Comparison of ENCODE assay signal across 8 cellular contexts in genomic region chr9:112380102-112380581, GRCh38. TPM values are rescaled to one million over a fixed set of nuclear protein-coding genes. Genes with fewer than 3 reads are reported as not detected.
DNase-seq lines count a peak whose midpoint lies in the region; ATAC-seq, FAIRE-seq and TF ChIP-seq lines count a peak whose summit lies in the region.

Gene HSDL2 (plus strand): TSS chr9:112380108. CDS start chr9:112380164, 56 bp downstream.

- peak; percentile 25 for DNase-seq in A673 (ENCODE audit: low spot score)
- no peak for DNase-seq in SK-N-SH
- no peak for DNase-seq in H1 (ENCODE audit: low read depth in 1 of 2, low spot score in 2 of 2)
- no peak for DNase-seq in mesothelial cell of epicardium (ENCODE audit: low spot score in 2 of 2, unreplicated experiment in 2 of 2)
- DNase-seq in testis = peak; percentile 68
- no peak for DNase-seq in EL

- no peak within 1 kb of the TSS for H3K23ac ChIP-seq in H1 (ENCODE audit: insufficient read length)

- TF ChIP-seq RAD21 in SK-N-SH (IDR thresholded peaks at IDR 0.05; ENCODE audit: low read length) = no peak
- no peak for TF ChIP-seq RAD21 in H1 (IDR thresholded peaks at IDR 0.05 in 1 of 2, conservative IDR thresholded peaks at IDR 0.05 in 1 of 2; ENCODE audit: low read depth in 2 of 2, low read length in 2 of 2)

- H3K4me2 ChIP-seq in SK-N-SH (peak within 1 kb of the TSS; percentile 95), H1 (ENCODE audit: insufficient read depth in 1 of 2, low read depth in 2 of 2, low read length in 2 of 2) (peak within 1 kb of the TSS; percentile 81)

- no peak for TF ChIP-seq POLR2A in H1 (IDR thresholded peaks at IDR 0.05; ENCODE audit: control extremely low read depth in 1 of 2, low read depth in 2 of 2, low read length in 2 of 2)
- no peak for TF ChIP-seq POLR2A in testis (IDR thresholded peaks at IDR 0.05)

- H3K9me3 ChIP-seq in A673 (ENCODE audit: low read depth, low read length, poor library complexity, severe bottlenecking) (no peaks in the 10 kb centered on the region), SK-N-SH (no peaks in the 10 kb centered on the region), H1 (ENCODE audit: insufficient read depth in 2 of 2, low read depth in 1 of 2, low read length in 1 of 2) (no peaks in the 10 kb centered on the region), testis (no peaks in the 10 kb centered on the region)

- TSS peak; percentile 65 for BruUV-seq in A673 (replicated peaks; lab: Mats Ljungman, UMichigan)

- peak within 1 kb of the TSS; percentile 96 for H3K27ac ChIP-seq in A673 (ENCODE audit: low read depth, low read length, poor library complexity, severe bottlenecking)
- H3K27ac ChIP-seq in SK-N-SH (ENCODE audit: low read depth in 2 of 2, low read length in 1 of 2) = peak within 1 kb of the TSS; percentile 98
- peak within 1 kb of the TSS; percentile 86 for H3K27ac ChIP-seq in H1 (ENCODE audit: low read depth, low read length)
- H3K27ac ChIP-seq in testis = peak within 1 kb of the TSS; percentile 97 to 99

- H4K20me1 ChIP-seq in SK-N-SH (ENCODE audit: insufficient read depth) (no peaks in the 10 kb centered on the region), H1 (replicated peaks in 1 of 2; ENCODE audit: control insufficient read depth in 1 of 2, insufficient read depth in 2 of 2, low read length in 2 of 2) (no peaks in the 10 kb centered on the region)

- peak within 1 kb of the TSS; percentile 94; the same call in 1 of the 2 replicates for H4K8ac ChIP-seq in H1 (ENCODE audit: extremely low read depth, insufficient read depth, low read length)

- H3K79me2 ChIP-seq in SK-N-SH (ENCODE audit: insufficient read depth) (peaks cover 61% of the 10 kb centered on the region), H1 (ENCODE audit: control insufficient read depth in 1 of 2, insufficient read depth in 2 of 2, low read length in 2 of 2) (peaks cover 0 to 13% of the 10 kb centered on the region in 2 experiments; a peak in 2 of 4 replicates)

- H3F3A ChIP-seq in SK-N-SH (replicated peaks; ENCODE audit: insufficient read depth) = peaks cover 8% of the 10 kb centered on the region

- peaks cover 13% of the 10 kb centered on the region for H3K36me3 Mint-ChIP-seq in mesothelial cell of epicardium

- H4K91ac ChIP-seq in H1 (replicated peaks; ENCODE audit: insufficient read length, low read length) = no peak within 1 kb of the TSS

- peak within 1 kb of the TSS; percentile 62; the same call in 1 of the 2 replicates for H2BK15ac ChIP-seq in H1 (ENCODE audit: low read length)

- 0 out of 2 replicates have a peak within 1 kb of the TSS, but pooled peaks have one; percentile 76 for H2BK12ac ChIP-seq in H1 (ENCODE audit: low read depth, low read length)

- no peak within 1 kb of the TSS for H2BK20ac ChIP-seq in H1 (ENCODE audit: low read length)

- peak within 1 kb of the TSS; percentile 91 for H3K56ac ChIP-seq in H1 (replicated peaks; ENCODE audit: insufficient read length, low read depth, low read length)

- CTCF ChIA-PET in A673 (lab: Charles Lee) (interaction anchor here (0.6 to 1.3 kb wide), 3 partner anchors 19 to 338 kb away, joined by 3 to 6 read pairs (median 4); partner anchors contain the start of gene INIP), SK-N-SH (lab: Yijun Ruan, JAX) (interaction anchor here (1.2 to 1.8 kb wide), 4 partner anchors 13 to 439 kb away, joined by 3 to 8 read pairs (median 5); partner anchors contain the start of gene PTBP3), H1 (lab: Charles Lee; ENCODE audit: partially characterized antibody) (interaction anchor here (0.9 to 3.0 kb wide), 6 partner anchors 11 to 286 kb away, joined by 3 to 22 read pairs (median 4); partner anchors contain the start of gene KIAA1958)

- peaks cover 8% of the 10 kb centered on the region for H3K9me3 Mint-ChIP-seq in mesothelial cell of epicardium

- peak within 1 kb of the TSS; percentile 86 for H3K18ac ChIP-seq in H1 (ENCODE audit: extremely low read depth, low read length)

- H3K4me3 ChIP-seq in A673 (ENCODE audit: low read depth, low read length, poor library complexity, severe bottlenecking) = peak within 1 kb of the TSS; percentile 88
- H3K4me3 ChIP-seq in SK-N-SH (ENCODE audit: low read depth in 2 of 2, low read length in 1 of 2) = peak within 1 kb of the TSS; percentile 73 to 94
- peak within 1 kb of the TSS; percentile 88 to 93 (median 90) for H3K4me3 ChIP-seq in H1 (ENCODE audit: extremely low read depth in 1 of 4, insufficient read depth in 2 of 4, low read depth in 3 of 4, low read length in 4 of 4)
- peak within 1 kb of the TSS; percentile 83 to 96 for H3K4me3 ChIP-seq in testis

- no peaks in the 10 kb centered on the region; the same call in 1 of the 2 replicates for H3K79me1 ChIP-seq in H1 (ENCODE audit: low read depth, low read length)

- H3K4me1 ChIP-seq in A673 (ENCODE audit: insufficient read depth, low read length, poor library complexity, severe bottlenecking) (peaks cover 5% of the 10 kb centered on the region), SK-N-SH (ENCODE audit: control insufficient read depth in 1 of 2, insufficient read depth in 2 of 2, low read depth in 1 of 2, low read length in 1 of 2) (peaks cover 3 to 12% of the 10 kb centered on the region in 2 experiments; a peak in 3 of 4 replicates), H1 (replicated peaks in 1 of 4; ENCODE audit: control insufficient read depth in 3 of 4, insufficient read depth in 4 of 4, low read length in 3 of 4) (no peaks in the 10 kb centered on the region; a peak in 3 of 7 replicates), testis (peaks cover 18% of the 10 kb centered on the region)

- peak within 1 kb of the TSS; percentile 88 for H3K4ac ChIP-seq in H1 (replicated peaks; ENCODE audit: insufficient read length, low read depth, low read length)

- peak within 1 kb of the TSS; percentile 90 for H2BK5ac ChIP-seq in H1 (ENCODE audit: low read depth, low read length)

- H3K23me2 ChIP-seq in H1 (ENCODE audit: low read depth, low read length) = peaks cover 5% of the 10 kb centered on the region

- H4K5ac ChIP-seq in H1 (ENCODE audit: insufficient read length, low read depth, low read length) = peak within 1 kb of the TSS; percentile 98

- no peaks in the 10 kb centered on the region for H3K36me3 ChIP-seq in A673 (ENCODE audit: insufficient read depth, low read length, poor library complexity, severe bottlenecking)
- peaks cover 0 to 7% of the 10 kb centered on the region in 2 experiments for H3K36me3 ChIP-seq in SK-N-SH (replicated peaks in 1 of 2; ENCODE audit: control insufficient read depth in 1 of 2, insufficient read depth in 2 of 2, low read length in 1 of 2)
- H3K36me3 ChIP-seq in H1 (ENCODE audit: control insufficient read depth in 2 of 4, insufficient read depth in 4 of 4, low read length in 3 of 4) = no peaks in the 10 kb centered on the region
- H3K36me3 ChIP-seq in testis (ENCODE audit: low read depth, missing control alignments) = no peaks in the 10 kb centered on the region

- H3K9ac ChIP-seq in SK-N-SH (peak within 1 kb of the TSS; percentile 93), H1 (replicated peaks in 1 of 4; ENCODE audit: extremely low read depth in 1 of 4, low read depth in 3 of 4, low read length in 3 of 4) (peak within 1 kb of the TSS; percentile 79 to 91 (median 87))

- no peak within 1 kb of the TSS for H3K14ac ChIP-seq in H1 (ENCODE audit: insufficient read length)

- H2AK5ac ChIP-seq in H1 (ENCODE audit: low read depth, low read length) = no peak within 1 kb of the TSS

- POLR2A ChIA-PET in A673 (lab: Charles Lee; ENCODE audit: low non-redundant PET) (interaction anchor here (0.5 kb wide), 1 partner anchor 21 kb away, joined by 7 read pairs; no protein-coding TSS in a partner anchor), SK-N-SH (lab: Yijun Ruan, JAX) (interaction anchor here (0.7 to 1.4 kb wide), 7 partner anchors 14 to 632 kb away, joined by 3 to 7 read pairs (median 4); partner anchors contain the start of genes INIP, KIAA1958, PTBP3 and ZNF883), H1 (lab: Charles Lee; ENCODE audit: partially characterized antibody) (interaction anchor here (1.0 to 2.6 kb wide), 8 partner anchors 9 to 260 kb away, joined by 3 to 15 read pairs (median 4); no protein-coding TSS in a partner anchor)

- H3K27ac Mint-ChIP-seq in mesothelial cell of epicardium = peak within 1 kb of the TSS; percentile 100

- peak within 1 kb of the TSS; percentile 95 for H2AFZ ChIP-seq in SK-N-SH (ENCODE audit: low read depth)
- peak within 1 kb of the TSS; percentile 56; the same call in 1 of the 2 replicates for H2AFZ ChIP-seq in H1 (ENCODE audit: low read length)

- intact Hi-C loops in A673 (cut with micrococcal nuclease; ENCODE audit: unreplicated experiment) (no loop called here), testis (cut with DNase I; ENCODE audit: low total_unique reads) (no loop called here)

- 3% methylated on average over 12 of the region's 39 CpGs for WGBS in SK-N-SH (ENCODE audit: low lambda C conversion rate)
- 3% methylated on average over 26 of the region's 39 CpGs; no CpG with 5 or more reads in 1 of the 2 experiments for WGBS in H1 (ENCODE audit: extremely low coverage in 1 of 2, insufficient coverage in 1 of 2, insufficient read length in 1 of 2, insufficient replicate concordance in 2 of 2, low coverage in 1 of 2, low lambda C conversion rate in 2 of 2, missing lambda C conversion rate in 1 of 2), 2 experiments
- WGBS in testis, 2 donors = 0% methylated on average over 16 to 39 of the region's 39 CpGs

- TF ChIP-seq EP300 in SK-N-SH (IDR thresholded peaks at IDR 0.05; ENCODE audit: borderline replicate concordance in 1 of 2, low read depth in 1 of 2, low read length in 1 of 2) (no peak), H1 (IDR thresholded peaks at IDR 0.05; ENCODE audit: borderline replicate concordance in 1 of 2, low read depth in 2 of 2, low read length in 2 of 2) (no peak)

- peaks cover 52% of the 10 kb centered on the region for H3K4me1 Mint-ChIP-seq in mesothelial cell of epicardium

- H3K9me2 ChIP-seq in SK-N-SH = no peaks in the 10 kb centered on the region

- FAIRE-seq in H1 (lab: Jason Lieb, UNC) = no peak

- peak within 1 kb of the TSS; percentile 95 for H3K4me3 Mint-ChIP-seq in mesothelial cell of epicardium

- H2BK120ac ChIP-seq in H1 (replicated peaks; ENCODE audit: low read depth, low read length) = no peak within 1 kb of the TSS

- ATAC-seq in GM18870 (IDR thresholded peaks at IDR 0.05; ENCODE audit: unreplicated experiment) (peak; percentile 20), HG03103 (IDR thresholded peaks at IDR 0.05; ENCODE audit: low read depth, unreplicated experiment) (peak; percentile 15)

- TF ChIP-seq CTCF in A673 (conservative IDR thresholded peaks at IDR 0.05; ENCODE audit: low read depth, low read length) (no peak), SK-N-SH (IDR thresholded peaks at IDR 0.05) (no peak), H1 (IDR thresholded peaks at IDR 0.05; ENCODE audit: control extremely low read depth in 1 of 3, insufficient read depth in 1 of 3, low read depth in 1 of 3, low read length in 3 of 3) (no peak), mesothelial cell of epicardium (IDR thresholded peaks at IDR 0.05; ENCODE audit: unreplicated experiment) (no peak), testis (IDR thresholded peaks at IDR 0.05) (no peak)

- H3K27me3 ChIP-seq in A673 (replicated peaks; ENCODE audit: insufficient read depth, low read depth, low read length, poor library complexity) = no peaks in the 10 kb centered on the region
- H3K27me3 ChIP-seq in SK-N-SH (ENCODE audit: insufficient read depth) = no peaks in the 10 kb centered on the region
- H3K27me3 ChIP-seq in H1 (replicated peaks in 1 of 4; ENCODE audit: control insufficient read depth in 3 of 4, extremely low read depth in 1 of 4, insufficient read depth in 3 of 4, low read length in 3 of 4) = no peaks in the 10 kb centered on the region
- H3K27me3 ChIP-seq in testis = no peaks in the 10 kb centered on the region

- no peaks in the 10 kb centered on the region for H3K27me3 Mint-ChIP-seq in mesothelial cell of epicardium (ENCODE audit: low read depth)

RNA-seq across cellular contexts. Expression of gene HSDL2, which starts in this region (rescaled TPM):
- total RNA-seq in A673 (2021) (28.2 and 31.2 TPM in 2 replicates), mesothelial cell of epicardium (22.2 to 26.5 TPM (median 23.1 TPM) in 3 replicates), testis (10 to 100 TPM; 23.0 to 24.0 TPM)
- polyA plus RNA-seq in SK-N-SH (2012; rRNA removed) (14.4 and 22.9 TPM in 2 replicates), H1 (2011; rRNA removed) (3.1 and 6.6 TPM in 2 replicates), testis (ENCODE audit: insufficient read depth, low read depth, low replicate concordance) (36.0 TPM)
- polyA plus RNA-seq in SK-N-SH (2012; cell fraction: cytosol; rRNA removed) = 26.0 and 26.7 TPM in 2 replicates
- 7.3 and 13.8 TPM in 2 replicates for polyA plus RNA-seq in SK-N-SH (2012; cell fraction: nucleus; rRNA removed)
- 15.4 and 16.4 TPM in 2 replicates for total RNA-seq in H1 (2021; fragmentation: NEBNext Ultra II Directional; extraction: Animal tissue kit (Norgen Biotek cat#: 25700))
- polyA plus RNA-seq in H1 (2011; cell fraction: cytosol; rRNA removed) = 8.7 TPM
- polyA plus RNA-seq in H1 (2011; cell fraction: nucleus; rRNA removed) = 3.3 TPM
- 12.7 to 18.9 TPM (median 15.6 TPM) in 4 replicates for polyA plus RNA-seq in H1 (2012, experiment 1 of 2)
- polyA plus RNA-seq in H1 (2012, experiment 2 of 2) = 1.2 TPM
- polyA plus RNA-seq in H1 (2013, experiment 1 of 2) = 14.5 TPM
- polyA plus RNA-seq in H1 (2013, experiment 2 of 2) = 14.3 TPM
- polyA minus RNA-seq in H1 (2011; rRNA and poly(A)+ RNA removed) = 11.7 and 27.7 TPM in 2 replicates
- polyA minus RNA-seq in H1 (2011; cell fraction: cytosol; rRNA and poly(A)+ RNA removed) = 9.5 TPM
- 24.4 TPM for polyA minus RNA-seq in H1 (2011; cell fraction: nucleus; rRNA and poly(A)+ RNA removed)

Comparison
In these comparisons a context has a peak if more than half of its experiments do, and no peak if none do; other contexts are left out.
1. DNase-seq: peak in A673 (single experiment) and testis (single experiment); none in SK-N-SH (single experiment), H1 (0 of 2), mesothelial cell of epicardium (0 of 2) and EL (single experiment).
2. Peak in every context shown above with its lines, with median percentiles within 50 percentile points of each other: H3K27ac ChIP-seq and H3K4me3 ChIP-seq.